In genomic region chr17:16470302-16470701, GRCh38 we compare ENCODE assay signal across 13 cellular contexts. TPM values are rescaled to one million over a fixed set of nuclear protein-coding genes. Genes with fewer than 3 reads are reported as not detected.
DNase-seq lines count a peak whose midpoint lies in the region; ATAC-seq and TF ChIP-seq lines count a peak whose summit lies in the region.
"Had no signal": no experiment of that assay in that cellular context is flagged by ENCODE, and none has a peak within 500 bp of the region (broad histone marks: within the 10 kb centered on the region; RNA-seq: fewer than 3 reads in every experiment).

No MANE protein-coding gene starts in this region.

- no peaks in the 10 kb centered on the region for H3K4me1 ChIP-seq in ovary (ENCODE audit: insufficient read depth)

- H3K36me3 ChIP-seq in SK-N-MC (ENCODE audit: insufficient read depth, low read length) (no peaks in the 10 kb centered on the region), ovary (no peaks in the 10 kb centered on the region)

- no peaks in the 10 kb centered on the region for H3K9me3 Mint-ChIP-seq in effector memory CD8-positive, alpha-beta T cell

- peak; percentile 27 for TF ChIP-seq CTCF in epithelial cell of proximal tubule (conservative IDR thresholded peaks at IDR 0.05; ENCODE audit: low read depth, low read length)
- TF ChIP-seq CTCF in ovary (IDR thresholded peaks at IDR 0.05), result no peak

- no peaks in the 10 kb centered on the region for H3K27me3 ChIP-seq in ovary

- peaks cover 5 to 8% of the 10 kb centered on the region in 2 donors for H3K4me1 Mint-ChIP-seq in effector memory CD8-positive, alpha-beta T cell (ENCODE audit: low read depth in 2 of 2)

- ATAC-seq in effector memory CD8-positive, alpha-beta T cell (replicated peaks), result no peak
- no peak for ATAC-seq in GM18909 (IDR thresholded peaks at IDR 0.05; ENCODE audit: poor library complexity, unreplicated experiment)

- no peak for TF ChIP-seq EP300 in ovary (IDR thresholded peaks at IDR 0.05)

- no peak overlapping the region for H3K9ac ChIP-seq in SK-N-MC (ENCODE audit: insufficient read length)

- no peak for TF ChIP-seq POLR2A in ovary (IDR thresholded peaks at IDR 0.05)

- peaks cover 6% of the 10 kb centered on the region for H3K36me3 Mint-ChIP-seq in effector memory CD8-positive, alpha-beta T cell (ENCODE audit: insufficient read depth)
- H3K36me3 Mint-ChIP-seq: activated naive CD8-positive, alpha-beta T cell had no signal

- H3K27ac ChIP-seq in SK-N-MC, result no peak overlapping the region
- no peak overlapping the region for H3K27ac ChIP-seq in ovary
- H3K27ac ChIP-seq: 22Rv1 had no signal

- peak; percentile 53 for DNase-seq in DMS 273 (lab: John Stamatoyannopoulos, UW; ENCODE audit: unreplicated experiment)
- DNase-seq in DMS 273 treated with DMSO at 0.1 percent for 48 hours (lab: John Stamatoyannopoulos, UW), result no peak
- no peak for DNase-seq in SK-N-MC (ENCODE audit: low read depth, low spot score)
- DNase-seq in epithelial cell of proximal tubule (ENCODE audit: low read depth), result no peak
- DNase-seq in retina, result peak; percentile 57
- no peak for DNase-seq in effector memory CD8-positive, alpha-beta T cell
- no peak for DNase-seq in ovary
- DNase-seq: Karpas-422, left cardiac atrium, RPMI8226 had no signal

- H3K4me3 ChIP-seq in SK-N-MC, result peak overlapping the region; percentile 37; the same call in 1 of the 2 replicates
- H3K4me3 ChIP-seq in epithelial cell of proximal tubule (ENCODE audit: low read depth, low read length), result no peak overlapping the region
- H3K4me3 ChIP-seq in ovary, result no peak overlapping the region

- intact Hi-C loops in ovary (cut with DNase I), result no loop called here

- H3K27ac Mint-ChIP-seq in effector memory CD8-positive, alpha-beta T cell, result no peak overlapping the region
- H3K27ac Mint-ChIP-seq: activated naive CD8-positive, alpha-beta T cell had no signal

- 70 to 82% (median 76%) methylated on average over 9 of the region's 9 CpGs for WGBS in ovary, 3 donors

- H3K4me3 Mint-ChIP-seq in effector memory CD8-positive, alpha-beta T cell, result no peak overlapping the region
- H3K4me3 Mint-ChIP-seq: activated naive CD8-positive, alpha-beta T cell had no signal

- H3K9me3 ChIP-seq in SK-N-MC (ENCODE audit: low read depth, low read length), result no peaks in the 10 kb centered on the region
- no peaks in the 10 kb centered on the region for H3K9me3 ChIP-seq in ovary

- no peaks in the 10 kb centered on the region for H3K27me3 Mint-ChIP-seq in effector memory CD8-positive, alpha-beta T cell
- H3K27me3 Mint-ChIP-seq: activated naive CD8-positive, alpha-beta T cell had no signal

RNA-seq across cellular contexts. Expression of gene LRRC75A, which starts 21.7 kb away (rescaled TPM):
- total RNA-seq in epithelial cell of proximal tubule (0.22 and 0.23 TPM in 2 replicates), ovary (1 to 10 TPM; 1.0 to 8.1 (median 4.1) TPM)
- 10 to 100 TPM in 1 of 2 donors, 1 to 10 TPM in 1; 2.2 to 12.5 TPM for polyA plus RNA-seq in ovary

RNA-seq across cellular contexts. Expression of gene TRPV2, which starts 54.9 kb away (rescaled TPM):
- total RNA-seq in epithelial cell of proximal tubule (8.5 and 28.4 TPM in 2 replicates), ovary (10 to 100 TPM in 5 of 7 donors, 1 to 10 TPM in 2; 8.7 to 40.4 (median 13.0) TPM)
- 10 to 100 TPM; 11.5 to 13.1 TPM for polyA plus RNA-seq in ovary

Comparison
In these comparisons a context has a peak if more than half of its experiments do, and no peak if none do; other contexts are left out.
1. DNase-seq: peak in DMS 273 (single experiment) and retina (single experiment); none in DMS 273 treated with DMSO at 0.1 percent for 48 hours (single experiment), SK-N-MC (single experiment), epithelial cell of proximal tubule (single experiment), effector memory CD8-positive, alpha-beta T cell (0 of 3) and ovary (0 of 5).